ENCODE assay signal across 1 cellular context in genomic region chr20:16758459-16759160, GRCh38.
TF ChIP-seq lines count a peak whose summit lies in the region.

No MANE protein-coding gene starts in this region.

TF ChIP-seq in GM23338, 12 proteins besides CTCF, POLR2A, EP300 and RAD21:
- TF ChIP-seq ZNF331 (CRISPR knock-in tag; IDR thresholded peaks at IDR 0.05; ENCODE audit: low read depth) = no peak
- TF ChIP-seq REST (IDR thresholded peaks at IDR 0.05; ENCODE audit: unreplicated experiment) = no peak
- TF ChIP-seq EZH2 (IDR thresholded peaks at IDR 0.05; ENCODE audit: low read depth, unreplicated experiment) = no peak
